Comparison of ENCODE assay signal across 29 cellular contexts in genomic region chr11:11338304-11338703, GRCh38.
"Had no signal": no experiment of that assay in that cellular context is flagged by ENCODE, and none has a peak within 500 bp of the region (broad histone marks: within the 10 kb centered on the region; RNA-seq: fewer than 3 reads in every experiment).

No MANE protein-coding gene starts in this region.

- FAIRE-seq: small intestine had no signal

- H3K79me2 ChIP-seq: parathyroid adenoma had no signal

- H3K27me3 ChIP-seq: neural progenitor cell, ovary, suprapubic skin, testis, tibial artery, transverse colon, upper lobe of right lung, vagina had no signal

- H3K4me3 Mint-ChIP-seq: naive B cell; natural killer cell; nephron; neural progenitor cell; stimulated activated effector memory CD8-positive, alpha-beta T cell treated with anti-CD3 and anti-CD28 coated beads, Interleukin-12 subunit alpha, Interleukin-12 subunit beta, amount 100 ng/mL, for 72 hours; stimulated activated naive B cell treated with anti-CD40 and anti-IgM and Interleukin-4, amounts not matched to agents 10 μg/mL and 1 μg/mL and 100 μg/mL, for 72 hours; stimulated activated naive CD8-positive, alpha-beta T cell treated with anti-CD3 and anti-CD28 coated beads, Interleukin-15, amount 100 ng/mL, for 72 hours; type B pancreatic cell had no signal

- H3K4me1 ChIP-seq: neural progenitor cell, parathyroid adenoma, psoas muscle, suprapubic skin, testis, tibial artery, transverse colon, upper lobe of right lung, vagina had no signal

- H3K36me3 ChIP-seq: neural progenitor cell, ovary, suprapubic skin, transverse colon, upper lobe of right lung, vagina had no signal

- H3K4me2 ChIP-seq: neural progenitor cell had no signal

- H3K27ac Mint-ChIP-seq: naive B cell; natural killer cell; nephron; neural progenitor cell; progenitor cell of endocrine pancreas; stimulated activated effector memory CD8-positive, alpha-beta T cell treated with anti-CD3 and anti-CD28 coated beads, Interleukin-12 subunit alpha, Interleukin-12 subunit beta, amount 100 ng/mL, for 72 hours; stimulated activated naive B cell treated with anti-CD40 and anti-IgM and Interleukin-4, amounts not matched to agents 10 μg/mL and 1 μg/mL and 100 μg/mL, for 72 hours; stimulated activated naive CD8-positive, alpha-beta T cell treated with anti-CD3 and anti-CD28 coated beads, Interleukin-15, amount 100 ng/mL, for 72 hours; type B pancreatic cell had no signal

- H3K9me3 Mint-ChIP-seq: natural killer cell; nephron; neural progenitor cell; stimulated activated effector memory CD8-positive, alpha-beta T cell treated with anti-CD3 and anti-CD28 coated beads, Interleukin-12 subunit alpha, Interleukin-12 subunit beta, amount 100 ng/mL, for 72 hours; stimulated activated naive CD8-positive, alpha-beta T cell treated with anti-CD3 and anti-CD28 coated beads, Interleukin-15, amount 100 ng/mL, for 72 hours; type B pancreatic cell had no signal

- DNase-seq: naive B cell; natural killer cell; occipital lobe; ovary; posterior cingulate gyrus; psoas muscle; right cardiac atrium; small intestine; stimulated activated CD4-positive, alpha-beta T cell treated with anti-CD3 and anti-CD28 coated beads, Interleukin-15, amount 100 ng/mL, for 24 hours; stimulated activated CD4-positive, alpha-beta T cell treated with anti-CD3 and anti-CD28 coated beads, Interleukin-2, amount 100 ng/mL, for 24 hours; stimulated activated CD4-positive, alpha-beta T cell treated with anti-CD3 and anti-CD28 coated beads, Interleukin-2, amount 100 ng/mL, for 48 hours; stimulated activated CD4-positive, alpha-beta T cell treated with anti-CD3 and anti-CD28 coated beads, Interleukin-4, amount 100 ng/mL, for 24 hours; stimulated activated naive B cell treated with anti-CD40 and anti-IgM and Interleukin-4, amounts not matched to agents 10 μg/mL and 1 μg/mL and 100 μg/mL, for 72 hours; stimulated activated naive CD8-positive, alpha-beta T cell treated with anti-CD3 and anti-CD28 coated beads, Interleukin-15, amount 100 ng/mL, for 72 hours; stimulated activated naive CD8-positive, alpha-beta T cell treated with anti-CD3 and anti-CD28 coated beads, Interleukin-15, Interleukin-2, amounts not matched to agents 100 U/mL and 50 U/mL, for 24 hours; substantia nigra; testis; tibial artery; transverse colon; upper lobe of right lung had no signal

- H3K9me3 ChIP-seq: ovary, psoas muscle, suprapubic skin, testis, tibial artery, transverse colon, upper lobe of right lung, vagina had no signal

- H3K4me1 Mint-ChIP-seq: naive B cell; stimulated activated naive B cell treated with anti-CD40 and anti-IgM and Interleukin-4, amounts not matched to agents 10 μg/mL and 1 μg/mL and 100 μg/mL, for 72 hours; stimulated activated naive CD8-positive, alpha-beta T cell treated with anti-CD3 and anti-CD28 coated beads, Interleukin-15, amount 100 ng/mL, for 72 hours had no signal

- H3K9ac ChIP-seq: neural progenitor cell, parathyroid adenoma had no signal

- H3K4me3 ChIP-seq: neural progenitor cell, ovary, psoas muscle, suprapubic skin, testis, tibial artery, transverse colon, upper lobe of right lung, vagina had no signal

- H2AFZ ChIP-seq: neural progenitor cell, parathyroid adenoma had no signal

- H3K27ac ChIP-seq: neural progenitor cell, ovary, parathyroid adenoma, psoas muscle, suprapubic skin, testis, transverse colon, upper lobe of right lung, vagina had no signal

- ATAC-seq: natural killer cell; right cardiac atrium; sciatic nerve; stimulated activated effector memory CD8-positive, alpha-beta T cell treated with anti-CD3 and anti-CD28 coated beads, Interleukin-12 subunit alpha, Interleukin-12 subunit beta, amount 100 ng/mL, for 72 hours; stimulated activated naive B cell treated with anti-CD40 and anti-IgM and Interleukin-4, amounts not matched to agents 10 μg/mL and 1 μg/mL and 100 μg/mL, for 72 hours; stimulated activated naive CD8-positive, alpha-beta T cell treated with anti-CD3 and anti-CD28 coated beads, Interleukin-15, amount 100 ng/mL, for 72 hours; stimulated activated naive CD8-positive, alpha-beta T cell treated with anti-CD3 and anti-CD28 coated beads, Interleukin-15, Interleukin-2, amounts not matched to agents 100 U/mL and 50 U/mL, for 24 hours; upper lobe of right lung had no signal

- H3K36me3 Mint-ChIP-seq: naive B cell; natural killer cell; neural progenitor cell; stimulated activated effector memory CD8-positive, alpha-beta T cell treated with anti-CD3 and anti-CD28 coated beads, Interleukin-12 subunit alpha, Interleukin-12 subunit beta, amount 100 ng/mL, for 72 hours had no signal
